12 cellular contexts compared by ENCODE assay signal in the genomic region with DNA sequence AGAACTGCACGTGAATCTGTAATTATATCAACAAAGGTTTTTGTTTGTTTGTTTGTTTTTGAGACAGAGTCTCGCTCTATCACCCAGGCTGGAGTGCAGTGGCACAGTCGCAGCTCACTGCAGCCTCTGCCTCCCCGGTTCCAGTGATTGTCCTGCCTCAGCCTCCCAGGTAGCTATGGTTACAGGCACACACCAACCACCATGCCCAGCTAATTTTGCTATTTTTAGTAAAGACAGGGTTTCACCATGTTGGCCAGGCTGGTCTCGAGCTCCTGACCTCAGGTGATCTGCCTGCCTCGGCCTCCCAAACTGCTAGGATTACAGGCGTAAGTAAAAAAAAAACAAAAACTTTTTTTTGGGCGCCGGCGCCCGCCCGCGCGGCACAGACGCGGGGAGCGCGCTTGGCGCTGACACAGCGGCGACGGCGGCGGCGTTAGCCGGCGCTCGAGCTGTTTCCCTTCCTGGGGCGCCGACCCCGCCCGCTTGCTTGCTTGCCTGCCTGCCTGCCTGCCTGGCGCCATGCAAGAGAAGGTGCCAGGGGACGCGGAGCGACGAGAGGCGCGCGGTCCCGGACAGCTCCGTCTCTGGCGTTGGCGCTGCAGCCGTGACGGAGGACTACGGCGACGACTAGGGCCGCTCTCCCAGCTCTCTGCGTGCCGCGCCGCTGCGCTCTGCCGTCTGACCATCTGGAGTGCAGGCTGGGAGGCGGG.
DNase-seq lines count a peak whose midpoint lies in the region; ATAC-seq, FAIRE-seq and TF ChIP-seq lines count a peak whose summit lies in the region.
"Had no signal": no experiment of that assay in that cellular context is flagged by ENCODE, and none has a peak within 500 bp of the region (broad histone marks: within the 10 kb centered on the region; RNA-seq: fewer than 3 reads in every experiment).

No MANE protein-coding gene starts in this region.

- no peaks in the 10 kb centered on the region for H3K9me3 ChIP-seq in lower lobe of right lung
- H3K9me3 ChIP-seq in CD4-positive, alpha-beta T cell (ENCODE audit: control insufficient read depth, low read length): peaks cover 5% of the 10 kb centered on the region

- H3K36me3 Mint-ChIP-seq in activated T-cell treated with anti-CD3 and anti-CD28 coated beads, Interleukin-2, amount 50 U/mL, for 72 hours (ENCODE audit: insufficient read depth in 2 of 2): peaks cover 0 to 8% of the 10 kb centered on the region in 2 donors
- no peaks in the 10 kb centered on the region for H3K36me3 Mint-ChIP-seq in CD4-positive, alpha-beta T cell (ENCODE audit: low read depth)

- no peaks in the 10 kb centered on the region for H3K4me1 Mint-ChIP-seq in activated T-cell treated with anti-CD3 and anti-CD28 coated beads, Interleukin-2, amount 50 U/mL, for 72 hours (ENCODE audit: low read depth)
- H3K4me1 Mint-ChIP-seq in CD4-positive, alpha-beta T cell (ENCODE audit: low read depth): no peaks in the 10 kb centered on the region

- no peaks in the 10 kb centered on the region for H3K27me3 Mint-ChIP-seq in activated T-cell treated with anti-CD3 and anti-CD28 coated beads, Interleukin-2, amount 50 U/mL, for 72 hours (ENCODE audit: low read depth)
- peaks cover 4% of the 10 kb centered on the region for H3K27me3 Mint-ChIP-seq in CD4-positive, alpha-beta T cell

- POLR2A ChIA-PET in CD4-positive, alpha-beta T cell (lab: Charles Lee): no interaction called here

- no peaks in the 10 kb centered on the region for H3K36me3 ChIP-seq in bronchial epithelial cell (ENCODE audit: control insufficient read depth, insufficient read depth, low read length)
- H3K36me3 ChIP-seq in lower lobe of right lung: no peaks in the 10 kb centered on the region
- H3K36me3 ChIP-seq in urinary bladder (ENCODE audit: insufficient read depth): no peaks in the 10 kb centered on the region
- H3K36me3 ChIP-seq: BLaER1 had no signal

- no peak overlapping the region for H3K27ac Mint-ChIP-seq in activated T-cell treated with anti-CD3 and anti-CD28 coated beads, Interleukin-2, amount 50 U/mL, for 72 hours
- no peak overlapping the region for H3K27ac Mint-ChIP-seq in CD4-positive, alpha-beta T cell

- intact Hi-C loops in lower lobe of right lung (cut with DNase I): no loop called here
- intact Hi-C loops in CD4-positive, alpha-beta T cell (cut with DNase I, micrococcal nuclease): no loop called here

- H3K9me3 Mint-ChIP-seq in activated T-cell treated with anti-CD3 and anti-CD28 coated beads, Interleukin-2, amount 50 U/mL, for 72 hours: peaks cover 5 to 20% of the 10 kb centered on the region in 2 donors
- peaks cover 13% of the 10 kb centered on the region for H3K9me3 Mint-ChIP-seq in CD4-positive, alpha-beta T cell

- FAIRE-seq in bronchial epithelial cell (lab: Jason Lieb, UNC): no peak
- FAIRE-seq: GM18507, RCC 7860 had no signal

- CTCF ChIA-PET in CD4-positive, alpha-beta T cell (lab: Charles Lee): no interaction called here

- H3K4me3 ChIP-seq in bronchial epithelial cell (ENCODE audit: low read depth, low read length) (peak overlapping the region; percentile 23), lower lobe of right lung (peak overlapping the region; percentile 45), urinary bladder (ENCODE audit: low read depth, low read length) (peak overlapping the region; percentile 39)
- H3K4me3 ChIP-seq: BLaER1 had no signal

- H3K4me3 Mint-ChIP-seq in activated T-cell treated with anti-CD3 and anti-CD28 coated beads, Interleukin-2, amount 50 U/mL, for 72 hours: peak overlapping the region; percentile 49 to 64
- H3K4me3 Mint-ChIP-seq in CD4-positive, alpha-beta T cell: no peak overlapping the region

- H3K27me3 ChIP-seq in bronchial epithelial cell (ENCODE audit: control insufficient read depth, insufficient read depth, low read length): no peaks in the 10 kb centered on the region
- H3K27me3 ChIP-seq in lower lobe of right lung (ENCODE audit: low read depth): no peaks in the 10 kb centered on the region
- H3K27me3 ChIP-seq in CD4-positive, alpha-beta T cell (ENCODE audit: control insufficient read depth, insufficient read depth, low read length): no peaks in the 10 kb centered on the region
- H3K27me3 ChIP-seq: BLaER1 had no signal

- no peaks in the 10 kb centered on the region for H3K4me1 ChIP-seq in lower lobe of right lung
- no peaks in the 10 kb centered on the region for H3K4me1 ChIP-seq in urinary bladder (ENCODE audit: insufficient read depth)
- H3K4me1 ChIP-seq: BLaER1 had no signal

- no peak for ATAC-seq in activated T-cell treated with anti-CD3 and anti-CD28 coated beads, Interleukin-2, amount 50 U/mL, for 72 hours (replicated peaks in 1 of 2)
- ATAC-seq in lower lobe of right lung: peak; percentile 42 to 65
- ATAC-seq in CD4-positive, alpha-beta T cell (ENCODE audit: poor library complexity): no peak
- no peak for ATAC-seq in HG03097 (IDR thresholded peaks at IDR 0.05; ENCODE audit: low FRiP score, unreplicated experiment)

- H3K27ac ChIP-seq in lower lobe of right lung (no peak overlapping the region), urinary bladder (ENCODE audit: low read depth) (peak overlapping the region; percentile 45)
- no peak overlapping the region for H3K27ac ChIP-seq in CD4-positive, alpha-beta T cell (ENCODE audit: low read depth, low read length)
- H3K27ac ChIP-seq: BLaER1 had no signal

- 8% methylated on average over 57 of the region's 57 CpGs for WGBS in urinary bladder

- TF ChIP-seq CTCF in bronchial epithelial cell (IDR thresholded peaks at IDR 0.05; ENCODE audit: insufficient read depth, low read length, severe bottlenecking) (no peak), lower lobe of right lung (IDR thresholded peaks at IDR 0.05) (no peak)
- no peak for TF ChIP-seq CTCF in CD4-positive, alpha-beta T cell (IDR thresholded peaks at IDR 0.05)

- DNase-seq in activated T-cell treated with anti-CD3 and anti-CD28 coated beads, Interleukin-2, amount 50 U/mL, for 72 hours: peak in 1 of 2 donors; percentile 1
- DNase-seq in activated T-cell treated with anti-CD3 and anti-CD28 coated beads for 4 hours (no peak), bronchial epithelial cell (ENCODE audit: low read depth) (peak; percentile 5), lower lobe of right lung (no peak), NCI-H187 (lab: John Stamatoyannopoulos, UW) (no peak)
- DNase-seq in CD4-positive, alpha-beta T cell: no peak
- DNase-seq: dermis blood vessel endothelial cell had no signal

Comparison
In these comparisons a context has a peak if more than half of its experiments do, and no peak if none do; other contexts are left out.
1. ATAC-seq: peak in lower lobe of right lung (2 of 2); none in activated T-cell treated with anti-CD3 and anti-CD28 coated beads, Interleukin-2, amount 50 U/mL, for 72 hours (0 of 2), CD4-positive, alpha-beta T cell (single experiment) and HG03097 (single experiment).
2. Peak in every context shown above with its lines, with median percentiles within 50 percentile points of each other: H3K4me3 ChIP-seq.